In the genomic region with DNA sequence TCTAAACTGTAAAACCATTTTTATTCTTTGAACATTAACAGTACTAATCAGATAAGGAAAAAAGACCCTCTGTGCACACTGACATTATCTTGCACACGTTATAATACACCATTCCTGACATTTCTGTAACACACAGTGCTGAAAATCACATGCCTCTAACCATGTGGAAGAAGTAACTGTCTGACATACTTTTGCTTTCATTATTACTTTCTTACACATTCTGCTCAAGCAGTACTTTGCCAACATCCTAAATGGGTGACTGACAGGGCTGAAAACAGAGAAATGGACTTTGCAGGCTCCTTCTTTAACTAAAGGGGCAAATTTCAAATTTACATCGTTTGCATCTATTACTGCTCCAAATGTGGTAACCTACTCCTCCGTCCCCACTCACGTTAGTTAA, we compare ENCODE assay signal across 9 cellular contexts. TPM values are rescaled to one million over a fixed set of nuclear protein-coding genes. Genes with fewer than 3 reads are reported as not detected.
A peak's percentile ranks its signal among the peaks of the same experiment; 100 is the strongest.
DNase-seq lines count a peak whose midpoint lies in the region; ATAC-seq and TF ChIP-seq lines count a peak whose summit lies in the region.
"Had no signal": no experiment of that assay in that cellular context is flagged by ENCODE, and none has a peak within 500 bp of the region (broad histone marks: within the 10 kb centered on the region; RNA-seq: fewer than 3 reads in every experiment).

No MANE protein-coding gene starts in this region.

- peaks cover 26 to 38% (median 37%) of the 10 kb centered on the region in 3 donors for H3K4me1 Mint-ChIP-seq in CD8-positive, alpha-beta memory T cell

- intact Hi-C loops in body of pancreas (cut with DNase I) = no loop called here
- intact Hi-C loops in esophagus muscularis mucosa (cut with DNase I) = no loop called here

- peak; percentile 95 for ATAC-seq in GM19324 (IDR thresholded peaks at IDR 0.05; ENCODE audit: low FRiP score, unreplicated experiment)
- peak; percentile 96 for ATAC-seq in HG03039 (IDR thresholded peaks at IDR 0.05; ENCODE audit: unreplicated experiment)
- no peak for ATAC-seq in body of pancreas

- no peak for TF ChIP-seq EP300 in esophagus muscularis mucosa (IDR thresholded peaks at IDR 0.05)

- no peaks in the 10 kb centered on the region for H3K9me3 Mint-ChIP-seq in CD8-positive, alpha-beta memory T cell

- TF ChIP-seq POLR2A in body of pancreas (IDR thresholded peaks at IDR 0.05) = no peak
- no peak for TF ChIP-seq POLR2A in esophagus muscularis mucosa (IDR thresholded peaks at IDR 0.05; ENCODE audit: low read depth)

- CTCF ChIA-PET in CD8-positive, alpha-beta memory T cell (lab: Charles Lee) = no interaction called here

- POLR2A ChIA-PET in CD8-positive, alpha-beta memory T cell (lab: Charles Lee) = no interaction called here

- H3K27me3 ChIP-seq in CD8-positive, alpha-beta memory T cell (ENCODE audit: insufficient read depth, low read length, poor library complexity, severe bottlenecking) = no peaks in the 10 kb centered on the region
- H3K27me3 ChIP-seq in body of pancreas (no peaks in the 10 kb centered on the region), esophagus muscularis mucosa (no peaks in the 10 kb centered on the region)

- no peaks in the 10 kb centered on the region for H3K9me3 ChIP-seq in CD8-positive, alpha-beta memory T cell (ENCODE audit: low read length)
- no peaks in the 10 kb centered on the region for H3K9me3 ChIP-seq in body of pancreas
- no peaks in the 10 kb centered on the region for H3K9me3 ChIP-seq in esophagus muscularis mucosa

- H3K36me3 ChIP-seq in CD8-positive, alpha-beta memory T cell (ENCODE audit: insufficient read depth, low read length) = no peaks in the 10 kb centered on the region
- H3K36me3 ChIP-seq in body of pancreas (replicated peaks in 1 of 2; ENCODE audit: insufficient read depth in 1 of 2, low read depth in 2 of 2) (peaks cover 9 to 24% of the 10 kb centered on the region in 2 donors), esophagus muscularis mucosa (peaks cover 14 to 24% (median 19%) of the 10 kb centered on the region in 4 donors)

- no peak overlapping the region for H3K27ac ChIP-seq in CD8-positive, alpha-beta memory T cell (ENCODE audit: low read depth, low read length)
- H3K27ac ChIP-seq in VCaP (peak overlapping the region; percentile 18; the same call in 1 of the 2 replicates), body of pancreas (no peak overlapping the region), esophagus muscularis mucosa (replicated peaks in 1 of 4) (no peak overlapping the region)

- DNase-seq in CD8-positive, alpha-beta memory T cell = no peak
- DNase-seq in NCI-H2081 (lab: John Stamatoyannopoulos, UW) = no peak
- DNase-seq in DMS79 (lab: John Stamatoyannopoulos, UW) = no peak
- no peak for DNase-seq in body of pancreas
- DNase-seq in esophagus muscularis mucosa (ENCODE audit: extremely low spot score) = no peak
- DNase-seq: kidney had no signal

- peak overlapping the region in 2 of 8 donors; percentile 16 to 23 for H3K27ac Mint-ChIP-seq in CD8-positive, alpha-beta memory T cell

- H3K36me3 Mint-ChIP-seq in CD8-positive, alpha-beta memory T cell = peaks cover 0 to 2% (median 0%) of the 10 kb centered on the region in 3 donors

- H3K4me3 Mint-ChIP-seq in CD8-positive, alpha-beta memory T cell = peak overlapping the region in 5 of 7 donors; percentile 11 to 51 (median 26)

- H3K27me3 Mint-ChIP-seq in CD8-positive, alpha-beta memory T cell = peaks cover 0 to 9% of the 10 kb centered on the region in 2 donors

- no peaks in the 10 kb centered on the region for H3K4me1 ChIP-seq in CD8-positive, alpha-beta memory T cell (ENCODE audit: insufficient read depth, low read length)
- H3K4me1 ChIP-seq in body of pancreas = no peaks in the 10 kb centered on the region
- no peaks in the 10 kb centered on the region for H3K4me1 ChIP-seq in esophagus muscularis mucosa

- TF ChIP-seq CTCF in VCaP (conservative IDR thresholded peaks at IDR 0.05) (no peak), body of pancreas (IDR thresholded peaks at IDR 0.05) (no peak), esophagus muscularis mucosa (IDR thresholded peaks at IDR 0.05) (no peak)

- no peak overlapping the region for H3K4me3 ChIP-seq in CD8-positive, alpha-beta memory T cell (ENCODE audit: low read length)
- H3K4me3 ChIP-seq in body of pancreas = no peak overlapping the region
- H3K4me3 ChIP-seq in esophagus muscularis mucosa = no peak overlapping the region

- WGBS in body of pancreas, 2 donors = 39 to 63% methylated on average over 4 of the region's 4 CpGs
- WGBS in esophagus muscularis mucosa = 39% methylated on average over 4 of the region's 4 CpGs

RNA-seq across cellular contexts. Expression of gene TP53AIP1, which starts 22.8 kb away (rescaled TPM):
- not detected for total RNA-seq in CD8-positive, alpha-beta memory T cell
- not detected for polyA plus RNA-seq in CD8-positive, alpha-beta memory T cell
- total RNA-seq in body of pancreas = not detected
- under 1 TPM in 1 of 4 donors, not detected in 3; 0.57 TPM for total RNA-seq in esophagus muscularis mucosa
